20 cellular contexts compared by ENCODE assay signal in genomic region chr6:44272999-44273566, GRCh38. TPM values are rescaled to one million over a fixed set of nuclear protein-coding genes. Genes with fewer than 3 reads are reported as not detected.
"Had no signal": no experiment of that assay in that cellular context is flagged by ENCODE, and none has a peak within 500 bp of the region (broad histone marks: within the 10 kb centered on the region; RNA-seq: fewer than 3 reads in every experiment).

No MANE protein-coding gene starts in this region.

- DNase-seq: activated CD4-positive, alpha-beta T cell treated with anti-CD3 and anti-CD28 coated beads for 1 hour; activated gamma-delta T cell; activated T-cell treated with anti-CD3 and anti-CD28 coated beads, Interleukin-2, amount 50 U/mL, for 72 hours; colonic mucosa; foreskin keratinocyte; hypothalamus; islet precursor cell; naive B cell; stimulated activated naive CD8-positive, alpha-beta T cell treated with anti-CD3 and anti-CD28 coated beads, Interleukin-15, Interleukin-2, amounts not matched to agents 100 U/mL and 50 U/mL, for 24 hours; WERI-Rb-1 had no signal

- H3K27ac Mint-ChIP-seq: activated naive CD8-positive, alpha-beta T cell; activated T-cell treated with anti-CD3 and anti-CD28 coated beads, Interleukin-2, amount 50 U/mL, for 72 hours; naive B cell; T-helper 1 cell treated with Interleukin-12 subunit alpha and Interleukin-12 subunit beta and Interleukin-4 antibody, amounts not matched to agents 30 μg/mL and 1 μg/mL, for 36 hours had no signal

- H3K9me3 ChIP-seq: colonic mucosa, tibial nerve, vagina had no signal

- H3K36me3 Mint-ChIP-seq: activated naive CD8-positive, alpha-beta T cell had no signal

- H3K4me3 ChIP-seq: colonic mucosa, tibial nerve, vagina had no signal

- H3K4me3 Mint-ChIP-seq: activated T-cell treated with anti-CD3 and anti-CD28 coated beads, Interleukin-2, amount 50 U/mL, for 72 hours; T-helper 1 cell treated with Interleukin-12 subunit alpha and Interleukin-12 subunit beta and Interleukin-4 antibody, amounts not matched to agents 30 μg/mL and 1 μg/mL, for 36 hours had no signal

- H3K9me3 Mint-ChIP-seq: activated T-cell treated with anti-CD3 and anti-CD28 coated beads, Interleukin-2, amount 50 U/mL, for 72 hours; naive B cell; T-helper 1 cell treated with Interleukin-12 subunit alpha and Interleukin-12 subunit beta and Interleukin-4 antibody, amounts not matched to agents 30 μg/mL and 1 μg/mL, for 36 hours had no signal

- ATAC-seq: activated T-cell treated with anti-CD3 and anti-CD28 coated beads, Interleukin-2, amount 50 U/mL, for 72 hours; foreskin keratinocyte; left lobe of liver; stimulated activated naive CD8-positive, alpha-beta T cell treated with anti-CD3 and anti-CD28 coated beads, Interleukin-15, Interleukin-2, amounts not matched to agents 100 U/mL and 50 U/mL, for 24 hours had no signal

- H3K27ac ChIP-seq: colonic mucosa, foreskin keratinocyte, tibial nerve, vagina, WERI-Rb-1 had no signal

RNA-seq across cellular contexts. Expression of gene TMEM151B, which starts 2.8 kb away (rescaled TPM):
- total RNA-seq: activated CD8-positive, alpha-beta memory T cell treated with anti-CD3 and anti-CD28 coated beads for 36 hours; epithelial cell of proximal tubule; left lobe of liver; mononuclear cell; renal cortical epithelial cell had no signal
- polyA plus RNA-seq: fibroblast of lung, foreskin keratinocyte had no signal
